7 cellular contexts compared by ENCODE assay signal in the genomic region with DNA sequence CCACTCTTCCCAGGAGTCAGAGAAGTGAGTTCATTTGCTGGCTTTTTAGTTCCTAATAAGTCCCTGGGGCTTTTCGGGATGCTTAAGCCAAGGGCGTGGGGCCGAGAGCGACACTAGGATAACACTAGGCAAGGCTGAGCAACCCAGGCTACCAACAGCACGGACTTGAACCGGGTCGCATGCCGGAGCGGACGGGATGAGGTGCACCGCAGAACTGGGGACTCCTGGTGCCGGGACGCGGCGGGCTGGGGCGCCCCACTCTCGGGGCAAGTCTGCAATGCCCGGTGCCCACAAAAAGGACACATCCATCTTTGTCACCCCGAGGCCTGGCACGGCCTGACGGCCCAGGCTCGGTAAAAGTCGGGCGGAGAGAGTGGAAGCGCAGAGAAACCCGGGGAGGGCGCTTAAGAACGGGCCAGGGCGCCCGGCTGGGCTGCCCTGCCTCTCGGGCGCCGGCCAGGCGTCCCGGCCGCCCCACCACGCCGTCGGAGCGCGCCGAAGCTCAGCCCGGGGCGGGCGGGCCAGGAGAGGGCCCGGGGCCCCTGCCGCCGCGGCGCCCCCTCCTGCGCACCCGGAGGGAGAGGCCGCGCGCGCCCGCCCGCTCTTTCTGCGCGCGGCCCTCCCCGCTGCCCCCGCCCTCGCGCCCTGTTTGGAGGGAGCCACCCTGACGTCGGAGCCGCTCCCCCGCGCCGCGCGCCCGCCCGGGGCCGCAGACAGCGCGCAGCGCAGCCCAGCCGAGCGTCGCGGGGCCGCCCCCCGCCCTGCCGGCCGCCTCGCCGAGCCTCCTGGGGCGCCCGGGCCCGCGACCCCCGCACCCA. TPM values are rescaled to one million over a fixed set of nuclear protein-coding genes. Genes with fewer than 3 reads are reported as not detected.
DNase-seq lines count a peak whose midpoint lies in the region; ATAC-seq and TF ChIP-seq lines count a peak whose summit lies in the region.

A gene with protein sequence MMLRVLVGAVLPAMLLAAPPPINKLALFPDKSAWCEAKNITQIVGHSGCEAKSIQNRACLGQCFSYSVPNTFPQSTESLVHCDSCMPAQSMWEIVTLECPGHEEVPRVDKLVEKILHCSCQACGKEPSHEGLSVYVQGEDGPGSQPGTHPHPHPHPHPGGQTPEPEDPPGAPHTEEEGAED (plus strand): TSS at position 710 of the 818 bp plus-strand sequence. CDS start 10,720 bp downstream, outside the sequence.

- H3K36me3 ChIP-seq in esophagus squamous epithelium, result no peaks in the 10 kb centered on the region

- TF ChIP-seq POLR2A in esophagus squamous epithelium (IDR thresholded peaks at IDR 0.05), result peak in 2 of 4 donors; percentile 50 to 62

- no peaks in the 10 kb centered on the region for H3K27me3 ChIP-seq in esophagus squamous epithelium

- peak; percentile 60 for ATAC-seq in GM21381 (IDR thresholded peaks at IDR 0.05; ENCODE audit: unreplicated experiment)
- peak; percentile 90 for ATAC-seq in stimulated activated effector memory CD8-positive, alpha-beta T cell treated with anti-CD3 and anti-CD28 coated beads, Interleukin-12 subunit alpha, Interleukin-12 subunit beta, amount 100 ng/mL, for 72 hours

- H3K27ac ChIP-seq in esophagus squamous epithelium, result peak within 1 kb of the TSS; percentile 97 to 99 (median 98)

- H3K27ac Mint-ChIP-seq in stimulated activated effector memory CD8-positive, alpha-beta T cell treated with anti-CD3 and anti-CD28 coated beads, Interleukin-12 subunit alpha, Interleukin-12 subunit beta, amount 100 ng/mL, for 72 hours, result peak within 1 kb of the TSS; percentile 88

- 0% methylated on average over 1 to 16 of the region's 94 CpGs for WGBS in esophagus squamous epithelium, 2 donors

- no peaks in the 10 kb centered on the region for H3K9me3 Mint-ChIP-seq in stimulated activated effector memory CD8-positive, alpha-beta T cell treated with anti-CD3 and anti-CD28 coated beads, Interleukin-12 subunit alpha, Interleukin-12 subunit beta, amount 100 ng/mL, for 72 hours

- H3K36me3 Mint-ChIP-seq in stimulated activated effector memory CD8-positive, alpha-beta T cell treated with anti-CD3 and anti-CD28 coated beads, Interleukin-12 subunit alpha, Interleukin-12 subunit beta, amount 100 ng/mL, for 72 hours, result no peaks in the 10 kb centered on the region

- peak within 1 kb of the TSS; percentile 70 to 91 (median 85) for H3K4me3 ChIP-seq in esophagus squamous epithelium

- peaks cover 52 to 86% (median 57%) of the 10 kb centered on the region in 3 donors for H3K4me1 ChIP-seq in esophagus squamous epithelium

- H3K9me3 ChIP-seq in esophagus squamous epithelium, result no peaks in the 10 kb centered on the region

- peak in 1 of 6 experiments; percentile 3 for TF ChIP-seq CTCF in esophagus squamous epithelium (IDR thresholded peaks at IDR 0.05)

- intact Hi-C loops in esophagus squamous epithelium (cut with DNase I), result no loop called here

- DNase-seq in NCI-H510A treated with DMSO at 0.1 percent for 48 hours (lab: John Stamatoyannopoulos, UW) (peak; percentile 77), esophagus squamous epithelium (lab: John Stamatoyannopoulos, UW) (no peak), myocyte (ENCODE audit: low read depth) (peak; percentile 28)
- peak; percentile 71 to 81 for DNase-seq in activated T-cell treated with anti-CD3 and anti-CD28 coated beads, Interleukin-2, amount 50 U/mL, for 48 hours
- DNase-seq in stimulated activated effector memory CD8-positive, alpha-beta T cell treated with anti-CD3 and anti-CD28 coated beads, Interleukin-12 subunit alpha, Interleukin-12 subunit beta, amount 100 ng/mL, for 72 hours (ENCODE audit: low spot score in 2 of 2), result peak; percentile 56 to 73
- DNase-seq in NK-92 treated with Interleukin-12 subunit alpha and Interleukin-12 subunit beta, amount 100 ng/mL, for 24 hours (lab: John Stamatoyannopoulos, UW), result no peak

- H3K4me3 Mint-ChIP-seq in stimulated activated effector memory CD8-positive, alpha-beta T cell treated with anti-CD3 and anti-CD28 coated beads, Interleukin-12 subunit alpha, Interleukin-12 subunit beta, amount 100 ng/mL, for 72 hours, result peak within 1 kb of the TSS; percentile 88

- H3K4me1 Mint-ChIP-seq in stimulated activated effector memory CD8-positive, alpha-beta T cell treated with anti-CD3 and anti-CD28 coated beads, Interleukin-12 subunit alpha, Interleukin-12 subunit beta, amount 100 ng/mL, for 72 hours, result peaks cover 31% of the 10 kb centered on the region

RNA-seq across cellular contexts. Expression of the gene that starts here (rescaled TPM):
- total RNA-seq in esophagus squamous epithelium (100 to 1,000 TPM in 2 of 4 donors, 10 to 100 TPM in 2; 67.8 to 170 (median 95.1) TPM), myocyte (4.3 and 5.3 TPM in 2 replicates)
- 70.5 TPM for polyA plus RNA-seq in myocyte (2012)

Comparison
In these comparisons a context has a peak if more than half of its experiments do, and no peak if none do; other contexts are left out.
1. RNA of the gene that starts here (total RNA-seq): 67.8 to 170 TPM in esophagus squamous epithelium; 4.3 to 5.3 TPM in myocyte; every median in the first group is over 10 times any median in the second.
2. DNase-seq: peak in NCI-H510A treated with DMSO at 0.1 percent for 48 hours (single experiment), activated T-cell treated with anti-CD3 and anti-CD28 coated beads, Interleukin-2, amount 50 U/mL, for 48 hours (2 of 2), myocyte (single experiment) and stimulated activated effector memory CD8-positive, alpha-beta T cell treated with anti-CD3 and anti-CD28 coated beads, Interleukin-12 subunit alpha, Interleukin-12 subunit beta, amount 100 ng/mL, for 72 hours (2 of 2); none in esophagus squamous epithelium (single experiment) and NK-92 treated with Interleukin-12 subunit alpha and Interleukin-12 subunit beta, amount 100 ng/mL, for 24 hours (single experiment).